Comparison of ENCODE assay signal across 22 cellular contexts in genomic region chr9:89887286-89887685, GRCh38.
DNase-seq lines count a peak whose midpoint lies in the region; ATAC-seq and TF ChIP-seq lines count a peak whose summit lies in the region.
"Had no signal": no experiment of that assay in that cellular context is flagged by ENCODE, and none has a peak within 500 bp of the region (broad histone marks: within the 10 kb centered on the region; RNA-seq: fewer than 3 reads in every experiment).

No MANE protein-coding gene starts in this region.

- H3K4me3 Mint-ChIP-seq in activated T-cell treated with anti-CD3 and anti-CD28 coated beads, Interleukin-2, amount 50 U/mL, for 24 hours = no peak overlapping the region
- H3K4me3 Mint-ChIP-seq: activated naive CD4-positive, alpha-beta T cell treated with anti-CD3 and anti-CD28 coated beads, Interleukin-2, amount 50 U/mL, for 24 hours had no signal

- H3K9me3 ChIP-seq in right atrium auricular region (no peaks in the 10 kb centered on the region), spleen (no peaks in the 10 kb centered on the region)

- H3K36me3 ChIP-seq in right atrium auricular region (no peaks in the 10 kb centered on the region), spleen (no peaks in the 10 kb centered on the region)

- no peaks in the 10 kb centered on the region for H3K36me3 Mint-ChIP-seq in activated T-cell treated with anti-CD3 and anti-CD28 coated beads, Interleukin-2, amount 50 U/mL, for 24 hours (ENCODE audit: low read depth)
- H3K36me3 Mint-ChIP-seq: activated naive CD4-positive, alpha-beta T cell treated with anti-CD3 and anti-CD28 coated beads, Interleukin-2, amount 50 U/mL, for 24 hours had no signal

- H3K9me3 Mint-ChIP-seq in activated T-cell treated with anti-CD3 and anti-CD28 coated beads, Interleukin-2, amount 50 U/mL, for 24 hours = no peaks in the 10 kb centered on the region
- H3K9me3 Mint-ChIP-seq: activated naive CD4-positive, alpha-beta T cell treated with anti-CD3 and anti-CD28 coated beads, Interleukin-2, amount 50 U/mL, for 24 hours had no signal

- no peak overlapping the region for H3K4me3 ChIP-seq in right atrium auricular region
- no peak overlapping the region for H3K4me3 ChIP-seq in spleen

- intact Hi-C loops in spleen (cut with DNase I; ENCODE audit: low total_unique reads) = no loop called here

- no peaks in the 10 kb centered on the region for H3K27me3 ChIP-seq in right atrium auricular region
- no peaks in the 10 kb centered on the region for H3K27me3 ChIP-seq in spleen (replicated peaks in 1 of 7)

- TF ChIP-seq CTCF in right atrium auricular region (IDR thresholded peaks at IDR 0.05) (no peak), spleen (IDR thresholded peaks at IDR 0.05 in 8 of 11, conservative IDR thresholded peaks at IDR 0.05 in 3 of 11) (no peak)

- H3K4me1 Mint-ChIP-seq in activated T-cell treated with anti-CD3 and anti-CD28 coated beads, Interleukin-2, amount 50 U/mL, for 24 hours (ENCODE audit: low read depth) = no peaks in the 10 kb centered on the region
- H3K4me1 Mint-ChIP-seq: activated naive CD4-positive, alpha-beta T cell treated with anti-CD3 and anti-CD28 coated beads, Interleukin-2, amount 50 U/mL, for 24 hours had no signal

- no peak overlapping the region for H3K27ac Mint-ChIP-seq in activated T-cell treated with anti-CD3 and anti-CD28 coated beads, Interleukin-2, amount 50 U/mL, for 24 hours
- H3K27ac Mint-ChIP-seq: activated naive CD4-positive, alpha-beta T cell treated with anti-CD3 and anti-CD28 coated beads, Interleukin-2, amount 50 U/mL, for 24 hours; progenitor cell of endocrine pancreas had no signal

- TF ChIP-seq POLR2A in spleen (IDR thresholded peaks at IDR 0.05) = no peak

- no peaks in the 10 kb centered on the region for H3K27me3 Mint-ChIP-seq in activated T-cell treated with anti-CD3 and anti-CD28 coated beads, Interleukin-2, amount 50 U/mL, for 24 hours
- H3K27me3 Mint-ChIP-seq: activated naive CD4-positive, alpha-beta T cell treated with anti-CD3 and anti-CD28 coated beads, Interleukin-2, amount 50 U/mL, for 24 hours had no signal

- peak; percentile 16 for DNase-seq in activated T-cell treated with anti-CD3 and anti-CD28 coated beads, Interleukin-2, amount 50 U/mL, for 24 hours
- DNase-seq in activated T-cell treated with anti-CD3 and anti-CD28 coated beads, Interleukin-2, amount 50 U/mL, for 1 hour = no peak
- peak; percentile 92 for DNase-seq in NCI-H2029 (lab: John Stamatoyannopoulos, UW)
- no peak for DNase-seq in right atrium auricular region (ENCODE audit: low spot score)
- peak; percentile 13 for DNase-seq in spleen
- DNase-seq in activated CD4-positive, alpha-beta T cell treated with anti-CD3 and anti-CD28 coated beads, Interleukin-2, amount 50 U/mL, for 1 hour = no peak
- DNase-seq: activated CD4-positive, alpha-beta T cell treated with anti-CD3 and anti-CD28 coated beads for 4 hours; anterior cingulate cortex; COR-L47; Kasumi-1; kidney; mammary epithelial cell; MV-4-11; NCI-H1930; NCI-H526 treated with DMSO at 0.1 percent for 48 hours had no signal

- peak overlapping the region; percentile 79 to 97 for H3K27ac ChIP-seq in right atrium auricular region
- no peak overlapping the region for H3K27ac ChIP-seq in spleen
- H3K27ac ChIP-seq: RWPE1 had no signal

- peaks cover 0 to 47% of the 10 kb centered on the region in 2 donors for H3K4me1 ChIP-seq in right atrium auricular region
- H3K4me1 ChIP-seq in spleen = peaks cover 0 to 9% (median 0%) of the 10 kb centered on the region in 6 donors

- WGBS in spleen, 5 donors = 75 to 96% (median 87%) methylated on average over 4 of the region's 4 CpGs

- ATAC-seq in esophagus mucosa (no peak), GM21360 (IDR thresholded peaks at IDR 0.05; ENCODE audit: unreplicated experiment) (no peak)
- ATAC-seq: HepG2, SK-N-SH treated with all-trans-retinoic acid at 6 μM for 48 hours had no signal

Comparison
In these comparisons a context has a peak if more than half of its experiments do, and no peak if none do; other contexts are left out.
1. DNase-seq: peak in activated T-cell treated with anti-CD3 and anti-CD28 coated beads, Interleukin-2, amount 50 U/mL, for 24 hours (single experiment), NCI-H2029 (single experiment) and spleen (single experiment); none in activated T-cell treated with anti-CD3 and anti-CD28 coated beads, Interleukin-2, amount 50 U/mL, for 1 hour (single experiment), right atrium auricular region (single experiment) and activated CD4-positive, alpha-beta T cell treated with anti-CD3 and anti-CD28 coated beads, Interleukin-2, amount 50 U/mL, for 1 hour (single experiment).
2. H3K27ac ChIP-seq: peak in right atrium auricular region (2 of 2); none in spleen (0 of 8).